8 cellular contexts compared by ENCODE assay signal in the genomic region with DNA sequence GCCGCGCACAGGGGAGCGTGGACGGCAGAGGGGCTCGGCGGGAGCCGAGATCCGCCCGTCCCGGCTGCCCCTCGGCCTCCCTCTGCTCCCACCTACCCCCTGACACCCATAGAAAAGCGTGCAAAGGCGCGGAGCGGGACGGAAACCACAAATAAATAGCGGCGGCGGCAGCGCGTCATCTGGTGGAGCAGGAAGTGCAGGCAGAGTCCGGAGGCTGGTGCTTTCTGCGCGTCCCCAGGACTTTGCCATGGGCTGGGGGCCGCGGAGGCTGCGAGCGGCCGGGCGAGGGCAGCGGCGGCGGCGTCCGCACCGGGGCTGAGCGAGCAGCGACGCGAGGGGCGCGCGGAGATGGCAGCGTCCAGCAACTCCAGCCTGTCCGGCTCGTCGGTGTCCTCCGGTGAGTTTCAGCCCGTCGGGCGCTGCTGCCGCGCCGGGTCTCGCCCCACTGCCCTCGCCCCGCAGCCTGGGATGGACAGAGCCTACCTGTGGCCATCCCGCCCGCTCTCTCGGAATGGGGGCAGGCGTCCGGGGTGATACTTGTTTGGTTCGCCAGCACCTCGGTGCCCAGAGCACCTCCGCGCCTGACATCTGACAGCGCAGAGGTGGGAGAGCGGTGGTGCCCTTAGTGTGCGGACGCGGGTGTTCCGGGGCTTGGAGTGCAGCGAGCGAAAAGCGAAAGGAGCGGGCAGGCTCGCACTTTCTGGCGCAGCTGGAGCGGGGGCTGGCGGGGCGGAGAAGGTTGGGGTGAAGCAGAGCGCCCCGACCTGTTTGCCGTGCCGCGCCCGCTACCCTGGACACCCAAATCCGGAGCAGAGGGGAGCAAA. TPM values are rescaled to one million over a fixed set of nuclear protein-coding genes. Genes with fewer than 3 reads are reported as not detected.
A peak's percentile ranks its signal among the peaks of the same experiment; 100 is the strongest.
DNase-seq lines count a peak whose midpoint lies in the region; ATAC-seq and TF ChIP-seq lines count a peak whose summit lies in the region.

Gene CHN2 (plus strand): TSS at position 182 of the 824 bp plus-strand sequence.

- no peak within 1 kb of the TSS for H3K9ac ChIP-seq in H9 (ENCODE audit: extremely low read depth, insufficient read length, low read length)

- H3K23me2 ChIP-seq in H9 (ENCODE audit: insufficient read length, low read depth, low read length, poor library complexity, severe bottlenecking): peaks cover 18% of the 10 kb centered on the region

- no peaks in the 10 kb centered on the region for H3K9me3 ChIP-seq in H9 (ENCODE audit: control insufficient read depth, low read depth, low read length)
- H3K9me3 ChIP-seq in naive thymus-derived CD4-positive, alpha-beta T cell (ENCODE audit: control insufficient read depth in 2 of 3, low read length in 3 of 3): no peaks in the 10 kb centered on the region

- H2BK15ac ChIP-seq in H9 (ENCODE audit: low read depth, low read length): no peak within 1 kb of the TSS

- H2BK5ac ChIP-seq in H9 (ENCODE audit: insufficient read length, low read length): no peak within 1 kb of the TSS

- H3K79me2 ChIP-seq in H9 (ENCODE audit: insufficient read depth, low read length): no peaks in the 10 kb centered on the region

- H3K27me3 Mint-ChIP-seq in H9 (ENCODE audit: low read depth): peaks cover 83% of the 10 kb centered on the region
- peaks cover 43 to 75% (median 55%) of the 10 kb centered on the region in 5 donors for H3K27me3 Mint-ChIP-seq in naive thymus-derived CD4-positive, alpha-beta T cell

- H3K4me1 Mint-ChIP-seq in H9: peaks cover 33 to 45% of the 10 kb centered on the region in 2 experiments
- peaks cover 8 to 29% (median 17%) of the 10 kb centered on the region in 7 donors for H3K4me1 Mint-ChIP-seq in naive thymus-derived CD4-positive, alpha-beta T cell

- H3K4me1 ChIP-seq in H9 (ENCODE audit: insufficient read depth, low read length): peaks cover 6% of the 10 kb centered on the region
- peaks cover 0 to 26% of the 10 kb centered on the region in 2 donors for H3K4me1 ChIP-seq in naive thymus-derived CD4-positive, alpha-beta T cell (ENCODE audit: control insufficient read depth in 2 of 2, insufficient read depth in 2 of 2, low read length in 2 of 2)

- TF ChIP-seq CTCF in H9 (conservative IDR thresholded peaks at IDR 0.05) (peak; percentile 11; the same call in 1 of the 3 replicates), fibroblast of mammary gland (conservative IDR thresholded peaks at IDR 0.05; ENCODE audit: control insufficient read depth, insufficient read depth, low read depth, low read length) (no peak), subcutaneous adipose tissue (IDR thresholded peaks at IDR 0.05; ENCODE audit: low read depth) (no peak)

- H4K5ac ChIP-seq in H9 (ENCODE audit: insufficient read length, low read depth, low read length): no peak within 1 kb of the TSS

- DNase-seq in AG20443 (ENCODE audit: low spot score) (peak; percentile 45), H9 (peak; percentile 67), NCI-H748 (lab: John Stamatoyannopoulos, UW; ENCODE audit: unreplicated experiment) (peak; percentile 88), activated T-helper 1 cell treated with Interleukin-2 at 50 U/mL for 16 hours (ENCODE audit: low read depth) (peak; percentile 25), fibroblast of mammary gland (ENCODE audit: low read depth) (peak; percentile 11), SKM-1 treated with dmso at 0.1 percent for 144 hours (lab: John Stamatoyannopoulos, UW; ENCODE audit: unreplicated experiment) (no peak)
- DNase-seq in naive thymus-derived CD4-positive, alpha-beta T cell: peak in 8 of 9 donors; percentile 12 to 45 (median 22)

- no peak within 1 kb of the TSS for H2BK120ac ChIP-seq in H9 (ENCODE audit: low read depth, low read length, poor library complexity, severe bottlenecking)

- POLR2A ChIA-PET in naive thymus-derived CD4-positive, alpha-beta T cell (lab: Charles Lee): no interaction called here

- H3K18ac ChIP-seq in H9 (ENCODE audit: insufficient read length, low read depth, low read length): no peak within 1 kb of the TSS

- H4K20me1 ChIP-seq in H9 (ENCODE audit: control insufficient read depth, insufficient read depth, insufficient read length): no peaks in the 10 kb centered on the region

- no peaks in the 10 kb centered on the region for H3K36me3 ChIP-seq in naive thymus-derived CD4-positive, alpha-beta T cell (ENCODE audit: control insufficient read depth in 2 of 3, insufficient read depth in 3 of 3, low read length in 3 of 3)

- no peak within 1 kb of the TSS for H2AK5ac ChIP-seq in H9 (ENCODE audit: insufficient read length, low read length)

- H3K27ac ChIP-seq in H9 (ENCODE audit: insufficient read length, low read depth, low read length): no peak within 1 kb of the TSS
- no peak within 1 kb of the TSS for H3K27ac ChIP-seq in naive thymus-derived CD4-positive, alpha-beta T cell (ENCODE audit: low read depth, low read length)

- no peak within 1 kb of the TSS; the same call in 1 of the 2 replicates for H3K14ac ChIP-seq in H9 (ENCODE audit: insufficient read depth, low read length)

- no peak within 1 kb of the TSS for H3K23ac ChIP-seq in H9 (ENCODE audit: insufficient read length, low read depth, low read length)

- peak within 1 kb of the TSS; percentile 71 to 86 for H3K4me3 Mint-ChIP-seq in H9
- H3K4me3 Mint-ChIP-seq in naive thymus-derived CD4-positive, alpha-beta T cell: peak within 1 kb of the TSS; percentile 64 to 91 (median 82)

- H3K79me1 ChIP-seq in H9 (ENCODE audit: insufficient read depth, low read depth, low read length, poor library complexity, severe bottlenecking): no peaks in the 10 kb centered on the region

- ATAC-seq in naive thymus-derived CD4-positive, alpha-beta T cell: peak; percentile 77

- H4K8ac ChIP-seq in H9 (replicated peaks; ENCODE audit: insufficient read length, low read depth, low read length): no peak within 1 kb of the TSS

- H3K4me3 ChIP-seq in fibroblast of mammary gland (ENCODE audit: control insufficient read depth, low read depth, low read length): peak within 1 kb of the TSS; percentile 36
- H3K4me3 ChIP-seq in naive thymus-derived CD4-positive, alpha-beta T cell (ENCODE audit: low read length): peak within 1 kb of the TSS; percentile 40

- H3T11ph ChIP-seq in H9 (ENCODE audit: low read length): no peak within 1 kb of the TSS

- no peak within 1 kb of the TSS for H2BK20ac ChIP-seq in H9 (ENCODE audit: low read depth, low read length, poor library complexity, severe bottlenecking)

- peak within 1 kb of the TSS; percentile 86 for H3K4me2 ChIP-seq in H9 (ENCODE audit: insufficient read depth, insufficient read length, low read length)

- intact Hi-C loops in naive thymus-derived CD4-positive, alpha-beta T cell (cut with micrococcal nuclease): loop anchor here (2.0 to 10.0 kb wide), 4 partner anchors 140 to 273 kb away; no protein-coding TSS in a partner anchor

- no peak within 1 kb of the TSS for H3K56ac ChIP-seq in H9 (ENCODE audit: insufficient read length, low read depth, low read length)

- no peak within 1 kb of the TSS for H2BK12ac ChIP-seq in H9 (ENCODE audit: insufficient read length, low read depth, low read length)

- H3K27ac Mint-ChIP-seq in H9: no peak within 1 kb of the TSS
- H3K27ac Mint-ChIP-seq in naive thymus-derived CD4-positive, alpha-beta T cell: peak within 1 kb of the TSS in 3 of 9 donors; percentile 47 to 79 (median 68)

- H3K36me3 Mint-ChIP-seq in H9 (ENCODE audit: insufficient read depth in 1 of 3, low read depth in 3 of 3): no peaks in the 10 kb centered on the region
- no peaks in the 10 kb centered on the region for H3K36me3 Mint-ChIP-seq in naive thymus-derived CD4-positive, alpha-beta T cell

- H3K4ac ChIP-seq in H9 (ENCODE audit: low read depth, low read length): no peak within 1 kb of the TSS

- H3K27me3 ChIP-seq in H9 (ENCODE audit: insufficient read depth, low read length): peaks cover 29% of the 10 kb centered on the region; the same call in 1 of the 2 replicates
- H3K27me3 ChIP-seq in naive thymus-derived CD4-positive, alpha-beta T cell (ENCODE audit: control insufficient read depth in 2 of 2, insufficient read depth in 2 of 2, low read length in 2 of 2): no peaks in the 10 kb centered on the region

- WGBS in H9 (ENCODE audit: extremely low coverage, insufficient read length, low lambda C conversion rate): no CpG with 5 or more reads among the region's 88 CpGs

- no peak within 1 kb of the TSS for H4K91ac ChIP-seq in H9 (ENCODE audit: insufficient read length, low read depth, low read length)

- CTCF ChIA-PET in naive thymus-derived CD4-positive, alpha-beta T cell (lab: Charles Lee): interaction anchor here (0.7 kb wide), 1 partner anchor 9 kb away, joined by 3 read pairs; no protein-coding TSS in a partner anchor

- no peaks in the 10 kb centered on the region for H3K9me3 Mint-ChIP-seq in H9
- no peaks in the 10 kb centered on the region for H3K9me3 Mint-ChIP-seq in naive thymus-derived CD4-positive, alpha-beta T cell

- H2AFZ ChIP-seq in H9 (ENCODE audit: low read length): no peak within 1 kb of the TSS

RNA-seq across cellular contexts. Expression of gene CHN2, which starts in this region (rescaled TPM):
- 3.3 and 3.7 TPM in 2 replicates for total RNA-seq in H9 (2021)
- 10 to 100 TPM in 1 of 5 experiments, 1 to 10 TPM in 2, under 1 TPM in 2; 0.34 to 28.1 (median 1.8) TPM for total RNA-seq in naive thymus-derived CD4-positive, alpha-beta T cell
- under 1 TPM; 0.47 to 0.98 TPM for polyA plus RNA-seq in naive thymus-derived CD4-positive, alpha-beta T cell
- total RNA-seq in subcutaneous adipose tissue: 10 to 100 TPM in 3 of 4 donors, 1 to 10 TPM in 1; 10.0 to 19.4 (median 13.8) TPM
